8 cellular contexts compared by ENCODE assay signal in genomic region chr2:39124770-39125075, GRCh38. TPM values are rescaled to one million over a fixed set of nuclear protein-coding genes. Genes with fewer than 3 reads are reported as not detected.
DNase-seq lines count a peak whose midpoint lies in the region; ATAC-seq, FAIRE-seq and TF ChIP-seq lines count a peak whose summit lies in the region.

No MANE protein-coding gene starts in this region.

- H3F3A ChIP-seq in neural cell (ENCODE audit: insufficient read depth, low read length, poor library complexity, severe bottlenecking), result no peaks in the 10 kb centered on the region

- no peaks in the 10 kb centered on the region for H3K36me3 ChIP-seq in HEK293 (ENCODE audit: control insufficient read depth in 2 of 2, insufficient read depth in 1 of 2, low read length in 2 of 2)
- H3K36me3 ChIP-seq in endodermal cell (ENCODE audit: control insufficient read depth, insufficient read depth, low read length), result no peaks in the 10 kb centered on the region
- H3K36me3 ChIP-seq in neural cell (ENCODE audit: insufficient read depth, low read length), result no peaks in the 10 kb centered on the region

- H3K4me1 ChIP-seq in HEK293 (ENCODE audit: control insufficient read depth, insufficient read depth, low read length) (peaks cover 8% of the 10 kb centered on the region), endodermal cell (ENCODE audit: control insufficient read depth, insufficient read depth, low read length) (no peaks in the 10 kb centered on the region)

- H3K27me3 Mint-ChIP-seq in T-cell (no peaks in the 10 kb centered on the region), endodermal cell (ENCODE audit: insufficient read depth) (no peaks in the 10 kb centered on the region)

- H3K27me3 ChIP-seq in endodermal cell (ENCODE audit: control insufficient read depth, insufficient read depth, low read length, poor library complexity, severe bottlenecking) (no peaks in the 10 kb centered on the region), neural cell (ENCODE audit: insufficient read depth, low read depth, low read length) (no peaks in the 10 kb centered on the region)

- H3K4me1 Mint-ChIP-seq in T-cell, result peaks cover 56 to 67% (median 65%) of the 10 kb centered on the region in 3 donors
- peaks cover 9% of the 10 kb centered on the region for H3K4me1 Mint-ChIP-seq in endodermal cell

- H3K9me3 Mint-ChIP-seq in T-cell, result no peaks in the 10 kb centered on the region
- H3K9me3 Mint-ChIP-seq in endodermal cell, result no peaks in the 10 kb centered on the region

- H3K27ac ChIP-seq in HEK293 (ENCODE audit: extremely low read depth, low read depth, low read length) (peak overlapping the region; percentile 61; the same call in 1 of the 2 replicates), endodermal cell (ENCODE audit: low read depth, low read length) (peak overlapping the region; percentile 67), neural cell (ENCODE audit: low read length) (peak overlapping the region; percentile 57)

- CTCF ChIA-PET in HEK293 (lab: Yijun Ruan, JAX) (interaction anchor here (0.5 to 5.0 kb wide), 15 partner anchors 9 to 786 kb away, joined by 3 to 47 read pairs (median 4); no protein-coding TSS in a partner anchor), T-cell (lab: Charles Lee) (interaction anchor here (0.7 to 1.9 kb wide), 11 partner anchors 12 to 177 kb away, joined by 3 to 12 read pairs (median 4); no protein-coding TSS in a partner anchor), HEK293T (lab: Yijun Ruan, JAX) (interaction anchor here (0.8 to 1.9 kb wide), 4 partner anchors 12 to 103 kb away, joined by 3 to 5 read pairs (median 4); no protein-coding TSS in a partner anchor)

- WGBS in endodermal cell (ENCODE audit: insufficient coverage in 1 of 2, insufficient read length in 1 of 2), 2 experiments, result 5 to 6% methylated on average over 9 of the region's 9 CpGs

- peaks cover 3% of the 10 kb centered on the region for H3K79me2 ChIP-seq in neural cell (replicated peaks; ENCODE audit: insufficient read depth, low read length)

- FAIRE-seq in GM19239 (lab: Jason Lieb, UNC), result no peak

- no peaks in the 10 kb centered on the region for H3K9me2 ChIP-seq in neural cell (ENCODE audit: insufficient read depth, low read length)

- H3K36me3 Mint-ChIP-seq in T-cell (no peaks in the 10 kb centered on the region), endodermal cell (ENCODE audit: low read depth) (no peaks in the 10 kb centered on the region)

- peak overlapping the region; percentile 78 for H3K4me3 ChIP-seq in HEK293 (ENCODE audit: low read depth, low read length)
- H3K4me3 ChIP-seq in endodermal cell (ENCODE audit: low read length), result peak overlapping the region; percentile 93
- H3K4me3 ChIP-seq in neural cell (ENCODE audit: low read length), result peak overlapping the region; percentile 76

- H3K4me3 Mint-ChIP-seq in T-cell, result peak overlapping the region; percentile 90 to 99 (median 93)
- peak overlapping the region; percentile 71 for H3K4me3 Mint-ChIP-seq in endodermal cell

- no peaks in the 10 kb centered on the region for H3K9me3 ChIP-seq in HEK293 (ENCODE audit: control insufficient read depth, insufficient read depth, low read depth, low read length)
- no peaks in the 10 kb centered on the region for H3K9me3 ChIP-seq in endodermal cell (ENCODE audit: control insufficient read depth, low read length)
- H3K9me3 ChIP-seq in neural cell (ENCODE audit: low read length), result no peaks in the 10 kb centered on the region

- peak overlapping the region; percentile 79 for H3K4me2 ChIP-seq in neural cell (ENCODE audit: low read length)

- H2AFZ ChIP-seq in neural cell (ENCODE audit: low read depth, low read length), result peak overlapping the region; percentile 83

- POLR2A ChIA-PET in HEK293 (lab: Yijun Ruan, JAX), result interaction anchor here (0.5 to 2.0 kb wide), 10 partner anchors 17 to 577 kb away, joined by 3 to 6 read pairs (median 4); partner anchors contain the start of gene SRSF7
- POLR2A ChIA-PET in T-cell (lab: Charles Lee), result interaction anchor here (0.6 to 1.2 kb wide), 5 partner anchors 11 to 1542 kb away, joined by 3 to 4 read pairs (median 4); partner anchors contain the start of gene SRSF7 (in 1 of the 2)
- POLR2A ChIA-PET in HEK293T (lab: Yijun Ruan, JAX), result interaction anchor here (0.5 to 1.5 kb wide), 11 partner anchors 9 to 277 kb away, joined by 3 to 11 read pairs (median 4); no protein-coding TSS in a partner anchor

- H3K9ac ChIP-seq in endodermal cell (ENCODE audit: extremely low read depth, low read length, poor library complexity, severe bottlenecking), result peak overlapping the region; percentile 65
- peak overlapping the region; percentile 67 for H3K9ac ChIP-seq in neural cell (ENCODE audit: low read length)

- H3K27ac Mint-ChIP-seq in T-cell (peak overlapping the region; percentile 97 to 98), endodermal cell (peak overlapping the region; percentile 72)

- TF ChIP-seq CTCF in HEK293 (tag by site-specific recombination; IDR thresholded peaks at IDR 0.05) (no peak), endodermal cell (conservative IDR thresholded peaks at IDR 0.05) (no peak), neural cell (IDR thresholded peaks at IDR 0.05; ENCODE audit: poor library complexity, severe bottlenecking) (peak; percentile 20)

- peak in 13 of 34 experiments; percentile 4 to 30 (median 17) for DNase-seq in T-cell
- DNase-seq in endodermal cell, result no peak
- no peak for DNase-seq in GM19239 (ENCODE audit: insufficient read length, low spot score)
- DNase-seq in NCI-H345 treated with DMSO at 0.1 percent for 48 hours (lab: John Stamatoyannopoulos, UW; ENCODE audit: unreplicated experiment), result no peak
- no peak for DNase-seq in HEK293T (ENCODE audit: extremely low spot score)
- DNase-seq in SK-N-DZ (ENCODE audit: low spot score), result no peak

- ATAC-seq in T-cell (replicated peaks in 1 of 4), result peak; percentile 10 to 21 (median 14)

- no peak for TF ChIP-seq EP300 in neural cell (conservative IDR thresholded peaks at IDR 0.05; ENCODE audit: poor library complexity, severe bottlenecking)

- no peak for TF ChIP-seq RAD21 in neural cell (conservative IDR thresholded peaks at IDR 0.05)

- no peaks in the 10 kb centered on the region for H4K20me1 ChIP-seq in neural cell (ENCODE audit: insufficient read depth)

TF ChIP-seq in HEK293, 187 proteins besides CTCF, POLR2A, EP300 and RAD21 (continues in another document):
- TF ChIP-seq ZNF112 (tag by site-specific recombination; IDR thresholded peaks at IDR 0.05) (no peak), ZNF140 (tag by site-specific recombination; IDR thresholded peaks at IDR 0.05) (no peak), ZNF335 (tag by site-specific recombination; conservative IDR thresholded peaks at IDR 0.05) (peak; percentile 9; the same call in 1 of the 2 replicates), ZFP3 (tag by site-specific recombination; IDR thresholded peaks at IDR 0.05; ENCODE audit: low read depth) (0 out of 2 replicates have a peak, but pooled peaks have one; percentile 40), ZNF501 (tag by site-specific recombination; IDR thresholded peaks at IDR 0.05) (0 out of 2 replicates have a peak, but pooled peaks have one; percentile 14), ZFP41 (tag by site-specific recombination; IDR thresholded peaks at IDR 0.05; ENCODE audit: borderline replicate concordance) (no peak), ZNF555 (tag by site-specific recombination; conservative IDR thresholded peaks at IDR 0.05) (no peak), PRDM1 (tag by site-specific recombination; IDR thresholded peaks at IDR 0.05) (no peak), OVOL3 (tag by site-specific recombination; IDR thresholded peaks at IDR 0.05) (no peak)

TF ChIP-seq in neural cell, 6 proteins besides CTCF, POLR2A, EP300 and RAD21 (continues in another document):
- TF ChIP-seq SMC3 (conservative IDR thresholded peaks at IDR 0.05; ENCODE audit: poor library complexity) (no peak), MXI1 (conservative IDR thresholded peaks at IDR 0.05; ENCODE audit: poor library complexity, severe bottlenecking) (no peak), EZH2 (IDR thresholded peaks at IDR 0.05; ENCODE audit: borderline replicate concordance, insufficient read depth, low read length, poor library complexity, severe bottlenecking) (no peak), POLR2AphosphoS5 (IDR thresholded peaks at IDR 0.05) (no peak), TAF1 (IDR thresholded peaks at IDR 0.05; ENCODE audit: low read depth) (no peak)

TF ChIP-seq in HEK293T, 16 proteins besides CTCF, POLR2A, EP300 and RAD21:
- TF ChIP-seq NFRKB (IDR thresholded peaks at IDR 0.05) (no peak), HDGF (IDR thresholded peaks at IDR 0.05; ENCODE audit: borderline replicate concordance) (no peak), ELF4 (IDR thresholded peaks at IDR 0.05) (no peak), FOXA1 (IDR thresholded peaks at IDR 0.05) (no peak), ARNT (IDR thresholded peaks at IDR 0.05) (no peak), PKNOX1 (IDR thresholded peaks at IDR 0.05) (no peak), FOXK2 (IDR thresholded peaks at IDR 0.05) (no peak)

RNA-seq across cellular contexts. Expression of gene SOS1, which starts 3.9 kb away (rescaled TPM):
- total RNA-seq in T-cell (100 to 1,000 TPM in 2 of 5 donors, 10 to 100 TPM in 3; 44.3 to 138 (median 82.9) TPM), endodermal cell (10 to 100 TPM; 34.0 to 39.0 TPM)
- polyA plus RNA-seq in endodermal cell (2013, experiment 1 of 2), result 23.0 TPM
- 27.9 TPM for polyA plus RNA-seq in endodermal cell (2013, experiment 2 of 2)
- 18.6 and 19.0 TPM in 2 replicates for polyA plus RNA-seq in neural cell
- polyA minus RNA-seq in neural cell, result 39.2 and 78.1 TPM in 2 replicates
- polyA plus RNA-seq in SK-N-DZ (2014; cell fraction: cytosol; rRNA removed), result 8.6 and 9.0 TPM in 2 replicates
- polyA plus RNA-seq in SK-N-DZ (2014; cell fraction: nucleus; rRNA removed), result 11.2 and 23.7 TPM in 2 replicates
